8 cellular contexts compared by ENCODE assay signal in the genomic region with DNA sequence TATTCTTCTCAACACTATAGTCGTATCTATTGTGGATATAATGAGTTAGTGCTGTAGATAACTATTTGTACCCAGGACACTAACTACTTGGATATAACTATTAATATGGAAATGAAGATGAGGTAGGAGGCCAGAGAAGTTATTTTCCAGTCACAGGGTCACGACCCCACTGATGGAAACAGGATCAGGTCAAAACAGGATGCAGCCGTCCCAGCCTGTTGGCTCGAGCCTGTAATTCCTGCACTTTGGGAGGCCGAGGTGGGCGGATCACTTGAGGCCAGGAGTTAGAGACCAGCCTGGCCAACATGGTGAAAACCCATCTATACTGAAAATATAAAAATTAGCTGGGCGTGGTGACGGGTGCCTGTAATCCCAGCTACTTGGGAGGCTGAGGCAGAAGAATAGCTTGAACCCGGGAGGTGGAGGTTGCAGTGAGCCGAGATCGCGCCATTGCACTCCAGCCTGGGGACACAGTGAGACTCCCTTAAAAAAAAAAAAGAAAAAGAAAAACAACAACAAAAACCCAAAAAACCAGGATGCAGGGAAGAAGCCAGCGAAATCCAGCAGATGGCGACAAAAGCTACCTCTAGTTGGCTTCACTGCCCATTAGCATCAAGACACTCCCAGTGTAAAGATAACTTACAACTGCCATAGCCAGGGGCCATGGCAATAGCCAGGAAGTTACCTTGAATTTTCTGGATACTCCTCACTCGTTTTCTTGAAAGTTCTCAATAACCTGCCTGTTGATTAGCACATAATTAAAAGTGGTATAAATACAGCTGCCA. TPM values are rescaled to one million over a fixed set of nuclear protein-coding genes. Genes with fewer than 3 reads are reported as not detected.
A peak's percentile ranks its signal among the peaks of the same experiment; 100 is the strongest.
DNase-seq lines count a peak whose midpoint lies in the region; ATAC-seq and TF ChIP-seq lines count a peak whose summit lies in the region.

No MANE protein-coding gene starts in this region.

- POLR2A ChIA-PET in activated CD8-positive, alpha-beta T cell treated with anti-CD3 and anti-CD28 coated beads, Interleukin-2, amount 10 ng/mL, durations not matched to agents 7 days and 5 days (lab: Charles Lee), result no interaction called here

- no peak for TF ChIP-seq POLR2A in ovary (IDR thresholded peaks at IDR 0.05)
- TF ChIP-seq POLR2A in GM18505 (IDR thresholded peaks at IDR 0.05; ENCODE audit: borderline replicate concordance, extremely low read depth, insufficient read depth, insufficient read length), result no peak

- no peaks in the 10 kb centered on the region for H3K27me3 ChIP-seq in lung (ENCODE audit: control insufficient read depth, insufficient read depth)
- H3K27me3 ChIP-seq in ovary, result no peaks in the 10 kb centered on the region

- no peak overlapping the region for H3K4me3 ChIP-seq in lung
- H3K4me3 ChIP-seq in ovary, result no peak overlapping the region

- ATAC-seq in activated CD8-positive, alpha-beta T cell treated with anti-CD3 and anti-CD28 coated beads, Interleukin-2, amount 10 ng/mL, durations not matched to agents 7 days and 5 days, result no peak
- peak; percentile 53 for ATAC-seq in lung (ENCODE audit: insufficient read depth, low FRiP score)
- ATAC-seq in GM18505 (IDR thresholded peaks at IDR 0.05; ENCODE audit: unreplicated experiment), result no peak

- intact Hi-C loops in activated naive CD4-positive, alpha-beta T cell treated with anti-CD3 and anti-CD28 coated beads for 36 hours (cut with micrococcal nuclease), result loop anchor here (1.0 kb wide), 1 partner anchor 232 kb away; no protein-coding TSS in a partner anchor
- intact Hi-C loops in ovary (cut with DNase I), result no loop called here

- H3K36me3 ChIP-seq in lung (ENCODE audit: control insufficient read depth in 2 of 2, insufficient read depth in 2 of 2, low read length in 2 of 2) (no peaks in the 10 kb centered on the region), ovary (no peaks in the 10 kb centered on the region)

- H3K4me1 Mint-ChIP-seq in activated naive CD4-positive, alpha-beta T cell treated with anti-CD3 and anti-CD28 coated beads for 36 hours (ENCODE audit: low read depth), result no peaks in the 10 kb centered on the region
- no peaks in the 10 kb centered on the region for H3K4me1 Mint-ChIP-seq in activated CD8-positive, alpha-beta T cell treated with anti-CD3 and anti-CD28 coated beads, Interleukin-2, amount 10 ng/mL, durations not matched to agents 7 days and 5 days (ENCODE audit: low read depth)

- no peaks in the 10 kb centered on the region for H3K27me3 Mint-ChIP-seq in activated naive CD4-positive, alpha-beta T cell treated with anti-CD3 and anti-CD28 coated beads for 36 hours (ENCODE audit: low read depth)
- H3K27me3 Mint-ChIP-seq in activated CD8-positive, alpha-beta T cell treated with anti-CD3 and anti-CD28 coated beads, Interleukin-2, amount 10 ng/mL, durations not matched to agents 7 days and 5 days (ENCODE audit: low read depth), result peaks cover 16% of the 10 kb centered on the region

- 45 to 51% methylated on average over 15 of the region's 15 CpGs for WGBS in lung, 2 donors
- WGBS in ovary, 3 donors, result 44 to 53% (median 49%) methylated on average over 15 of the region's 15 CpGs

- no peak for TF ChIP-seq CTCF in lung (IDR thresholded peaks at IDR 0.05; ENCODE audit: control extremely low read depth, extremely low read depth)
- TF ChIP-seq CTCF in ovary (IDR thresholded peaks at IDR 0.05), result no peak

- CTCF ChIA-PET in activated naive CD4-positive, alpha-beta T cell treated with anti-CD3 and anti-CD28 coated beads for 36 hours (lab: Charles Lee), result interaction anchor here (0.7 to 1.1 kb wide), 4 partner anchors 24 to 288 kb away, joined by 3 to 5 read pairs (median 4); no protein-coding TSS in a partner anchor
- CTCF ChIA-PET in activated CD8-positive, alpha-beta T cell treated with anti-CD3 and anti-CD28 coated beads, Interleukin-2, amount 10 ng/mL, durations not matched to agents 7 days and 5 days (lab: Charles Lee), result interaction anchor here (1.0 to 1.2 kb wide), 6 partner anchors 9 to 536 kb away, joined by 3 read pairs; no protein-coding TSS in a partner anchor

- H3K27ac Mint-ChIP-seq in activated naive CD4-positive, alpha-beta T cell treated with anti-CD3 and anti-CD28 coated beads for 36 hours, result no peak overlapping the region
- H3K27ac Mint-ChIP-seq in activated CD8-positive, alpha-beta T cell treated with anti-CD3 and anti-CD28 coated beads, Interleukin-2, amount 10 ng/mL, durations not matched to agents 7 days and 5 days, result no peak overlapping the region

- no peaks in the 10 kb centered on the region for H3K9me3 Mint-ChIP-seq in activated naive CD4-positive, alpha-beta T cell treated with anti-CD3 and anti-CD28 coated beads for 36 hours
- H3K9me3 Mint-ChIP-seq in activated CD8-positive, alpha-beta T cell treated with anti-CD3 and anti-CD28 coated beads, Interleukin-2, amount 10 ng/mL, durations not matched to agents 7 days and 5 days (ENCODE audit: insufficient read depth), result no peaks in the 10 kb centered on the region

- no peaks in the 10 kb centered on the region for H3K36me3 Mint-ChIP-seq in activated naive CD4-positive, alpha-beta T cell treated with anti-CD3 and anti-CD28 coated beads for 36 hours (ENCODE audit: low read depth)
- H3K36me3 Mint-ChIP-seq in activated CD8-positive, alpha-beta T cell treated with anti-CD3 and anti-CD28 coated beads, Interleukin-2, amount 10 ng/mL, durations not matched to agents 7 days and 5 days (ENCODE audit: low read depth), result no peaks in the 10 kb centered on the region

- H3K4me1 ChIP-seq in lung (ENCODE audit: control insufficient read depth in 2 of 2, insufficient read depth in 2 of 2, low read length in 2 of 2) (no peaks in the 10 kb centered on the region), ovary (ENCODE audit: insufficient read depth) (no peaks in the 10 kb centered on the region)

- H3K9me3 ChIP-seq in lung (ENCODE audit: control insufficient read depth in 2 of 2, insufficient read depth in 1 of 2, low read length in 1 of 2) (no peaks in the 10 kb centered on the region), ovary (no peaks in the 10 kb centered on the region)

- H3K27ac ChIP-seq in lung (ENCODE audit: low read depth in 1 of 2, low read length in 1 of 2), result no peak overlapping the region
- H3K27ac ChIP-seq in ovary, result no peak overlapping the region

- peak; percentile 45 for DNase-seq in activated naive CD4-positive, alpha-beta T cell treated with anti-CD3 and anti-CD28 coated beads for 36 hours
- DNase-seq in activated naive CD4-positive, alpha-beta T cell treated with Interleukin-2 at 50 U/mL for 16 hours, result no peak
- peak; percentile 53 for DNase-seq in NAMALWA (ENCODE audit: low spot score)
- DNase-seq in activated CD8-positive, alpha-beta T cell treated with anti-CD3 and anti-CD28 coated beads, Interleukin-2, amount 10 ng/mL, durations not matched to agents 7 days and 5 days, result peak; percentile 38
- DNase-seq in lung (ENCODE audit: low spot score), result no peak
- DNase-seq in ovary, result no peak
- DNase-seq in central memory CD4-positive, alpha-beta T cell, result no peak

- TF ChIP-seq EP300 in ovary (IDR thresholded peaks at IDR 0.05), result no peak

- H3K4me3 Mint-ChIP-seq in activated naive CD4-positive, alpha-beta T cell treated with anti-CD3 and anti-CD28 coated beads for 36 hours, result no peak overlapping the region
- no peak overlapping the region for H3K4me3 Mint-ChIP-seq in activated CD8-positive, alpha-beta T cell treated with anti-CD3 and anti-CD28 coated beads, Interleukin-2, amount 10 ng/mL, durations not matched to agents 7 days and 5 days

RNA-seq across cellular contexts. Expression of a gene that starts 37.9 kb away (rescaled TPM):
- 10 to 100 TPM; 12.3 to 12.7 TPM for total RNA-seq in activated naive CD4-positive, alpha-beta T cell treated with anti-CD3 and anti-CD28 coated beads for 36 hours
- 1 to 10 TPM; 6.5 to 7.6 TPM for total RNA-seq in activated CD8-positive, alpha-beta T cell treated with anti-CD3 and anti-CD28 coated beads, Interleukin-2, amount 10 ng/mL, durations not matched to agents 7 days and 5 days
- total RNA-seq in lung (1 to 10 TPM; 7.4 to 9.5 TPM), ovary (10 to 100 TPM in 4 of 7 donors, 1 to 10 TPM in 3; 7.6 to 11.6 (median 10.8) TPM)
- polyA plus RNA-seq in lung (1 to 10 TPM; 4.7 to 9.8 TPM), ovary (10 to 100 TPM in 1 of 2 donors, 1 to 10 TPM in 1; 7.1 to 16.0 TPM)

Comparison
In these comparisons a context has a peak if more than half of its experiments do, and no peak if none do; other contexts are left out.
1. DNase-seq: peak in activated naive CD4-positive, alpha-beta T cell treated with anti-CD3 and anti-CD28 coated beads for 36 hours (single experiment), NAMALWA (single experiment) and activated CD8-positive, alpha-beta T cell treated with anti-CD3 and anti-CD28 coated beads, Interleukin-2, amount 10 ng/mL, durations not matched to agents 7 days and 5 days (single experiment); none in activated naive CD4-positive, alpha-beta T cell treated with Interleukin-2 at 50 U/mL for 16 hours (single experiment), lung (single experiment), ovary (0 of 5) and central memory CD4-positive, alpha-beta T cell (single experiment).